In the genomic region with DNA sequence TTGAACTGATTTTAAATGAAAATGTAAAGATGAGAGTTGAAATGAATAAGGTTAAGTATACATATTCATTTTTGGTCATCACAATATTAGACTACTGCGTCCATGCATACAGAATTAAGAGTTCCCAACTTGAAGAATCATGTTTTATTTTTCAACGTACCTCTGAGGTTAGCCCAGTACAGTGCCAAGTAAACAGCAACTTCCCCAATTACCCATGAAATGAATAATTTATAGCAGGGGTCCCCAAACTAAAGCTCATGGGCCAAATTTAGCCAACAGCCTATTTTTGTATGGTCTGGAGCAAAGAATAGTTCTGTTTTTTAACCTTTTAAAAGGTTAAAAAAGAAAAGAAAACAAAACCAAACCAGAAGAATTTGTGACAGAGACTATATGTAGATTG, we compare ENCODE assay signal across 8 cellular contexts.
"Had no signal": no experiment of that assay in that cellular context is flagged by ENCODE, and none has a peak within 500 bp of the region (broad histone marks: within the 10 kb centered on the region; RNA-seq: fewer than 3 reads in every experiment).

No MANE protein-coding gene starts in this region.

- H3K9me3 Mint-ChIP-seq: GM23338, H9, IgD-negative memory B cell had no signal

- H3K4me3 Mint-ChIP-seq: GM23338, H9 had no signal

- H3K4me3 ChIP-seq: GM23338 had no signal

- ATAC-seq: GM23338, HepG2 had no signal

- DNase-seq: H9, KBM-7 had no signal

- H3K27ac ChIP-seq: HL-60 had no signal

- H3K27ac Mint-ChIP-seq: GM23338, H9 had no signal

- H3K4me1 Mint-ChIP-seq: GM23338, IgD-negative memory B cell had no signal

- FAIRE-seq: H1, H54, HepG2 had no signal

- H3K27me3 Mint-ChIP-seq: IgD-negative memory B cell had no signal
